In the genomic region with DNA sequence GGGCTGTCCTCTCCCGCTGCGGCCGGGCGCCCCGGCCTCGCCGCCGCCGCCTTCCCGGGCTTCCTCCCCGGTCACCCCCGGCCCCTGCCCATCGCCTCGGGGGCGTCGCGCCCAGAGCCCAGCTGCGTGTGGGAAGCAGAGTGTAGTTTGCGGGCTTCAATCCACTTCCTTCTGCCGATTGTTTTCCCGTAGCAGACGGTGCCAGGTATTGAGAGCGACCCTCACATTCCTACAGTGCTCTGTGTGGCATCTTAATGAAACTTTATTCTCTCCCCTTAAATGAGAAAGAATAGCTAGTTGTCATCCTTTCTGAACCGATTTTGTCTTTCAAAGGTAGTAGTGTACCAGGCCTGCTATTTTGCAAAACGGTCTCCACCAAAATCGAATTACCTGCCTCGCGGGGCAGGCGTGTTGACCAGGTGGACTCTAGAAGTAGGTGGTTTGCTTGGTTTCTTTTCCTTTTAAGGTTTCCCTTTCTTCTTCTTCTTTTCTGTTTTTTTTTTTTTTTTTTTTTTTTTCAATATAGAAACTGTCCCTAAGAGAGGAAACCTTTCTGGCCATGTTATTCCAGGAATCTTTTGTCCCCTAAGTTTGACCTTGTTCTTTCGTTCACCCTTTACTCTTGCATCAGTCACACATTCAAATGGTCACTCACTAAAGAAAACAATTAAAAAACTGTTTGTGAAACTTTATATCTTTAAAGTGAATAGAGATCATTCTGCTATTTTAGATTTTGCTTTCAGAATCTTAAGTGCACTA, we compare ENCODE assay signal across 8 cellular contexts. TPM values are rescaled to one million over a fixed set of nuclear protein-coding genes. Genes with fewer than 3 reads are reported as not detected.
DNase-seq lines count a peak whose midpoint lies in the region; ATAC-seq, FAIRE-seq and TF ChIP-seq lines count a peak whose summit lies in the region.

No MANE protein-coding gene starts in this region.

- peaks cover 5% of the 10 kb centered on the region; the same call in 1 of the 2 replicates for H3K36me3 ChIP-seq in BLaER1
- H3K36me3 ChIP-seq in neutrophil: no peaks in the 10 kb centered on the region

- DNase-seq in H54 (ENCODE audit: insufficient read length, low spot score) (no peak), NCI-H146 treated with DMSO at 0.1 percent for 48 hours (lab: John Stamatoyannopoulos, UW; ENCODE audit: unreplicated experiment) (no peak), MV-4-11 (lab: John Stamatoyannopoulos, UW) (no peak)

- H3K4me3 ChIP-seq in BLaER1 (peak overlapping the region; percentile 93), neutrophil (ENCODE audit: low read depth in 1 of 2, low read length in 1 of 2) (peak overlapping the region; percentile 82 to 90)

- peaks cover 23% of the 10 kb centered on the region for H3K4me1 ChIP-seq in BLaER1
- H3K4me1 ChIP-seq in neutrophil (ENCODE audit: control insufficient read depth in 1 of 2, insufficient read depth in 1 of 2, low read depth in 1 of 2, low read length in 1 of 2): peaks cover 32 to 36% of the 10 kb centered on the region in 2 experiments

- H3K9me3 ChIP-seq in BLaER1 (peaks cover 12% of the 10 kb centered on the region; the same call in 1 of the 2 replicates), neutrophil (no peaks in the 10 kb centered on the region)

- peak overlapping the region; percentile 94 for H3K4me2 ChIP-seq in BLaER1

- FAIRE-seq in H54 (lab: Jason Lieb, UNC): peak; percentile 30

- H4K20me1 ChIP-seq in BLaER1: peaks cover 34% of the 10 kb centered on the region

- peak overlapping the region; percentile 92 for H3K9ac ChIP-seq in BLaER1

- no peak for TF ChIP-seq CTCF in neutrophil (IDR thresholded peaks at IDR 0.05)

- ATAC-seq in SK-N-SH treated with all-trans-retinoic acid at 6 μM for 48 hours (peak; percentile 32), esophagus mucosa (peak; percentile 1), HG03457 (IDR thresholded peaks at IDR 0.05; ENCODE audit: unreplicated experiment) (no peak)

- TF ChIP-seq POLR2A in H54 (IDR thresholded peaks at IDR 0.05; ENCODE audit: low read depth, low read length): no peak

- no peaks in the 10 kb centered on the region for H3K27me3 ChIP-seq in BLaER1
- H3K27me3 ChIP-seq in neutrophil: no peaks in the 10 kb centered on the region

- H3K27ac ChIP-seq in BLaER1 (peak overlapping the region; percentile 92), neutrophil (peak overlapping the region; percentile 95)

TF ChIP-seq in SK-N-SH treated with all-trans-retinoic acid at 6 μM for 48 hours, 23 proteins besides CTCF, POLR2A, EP300 and RAD21:
- TF ChIP-seq, protein P1, sequence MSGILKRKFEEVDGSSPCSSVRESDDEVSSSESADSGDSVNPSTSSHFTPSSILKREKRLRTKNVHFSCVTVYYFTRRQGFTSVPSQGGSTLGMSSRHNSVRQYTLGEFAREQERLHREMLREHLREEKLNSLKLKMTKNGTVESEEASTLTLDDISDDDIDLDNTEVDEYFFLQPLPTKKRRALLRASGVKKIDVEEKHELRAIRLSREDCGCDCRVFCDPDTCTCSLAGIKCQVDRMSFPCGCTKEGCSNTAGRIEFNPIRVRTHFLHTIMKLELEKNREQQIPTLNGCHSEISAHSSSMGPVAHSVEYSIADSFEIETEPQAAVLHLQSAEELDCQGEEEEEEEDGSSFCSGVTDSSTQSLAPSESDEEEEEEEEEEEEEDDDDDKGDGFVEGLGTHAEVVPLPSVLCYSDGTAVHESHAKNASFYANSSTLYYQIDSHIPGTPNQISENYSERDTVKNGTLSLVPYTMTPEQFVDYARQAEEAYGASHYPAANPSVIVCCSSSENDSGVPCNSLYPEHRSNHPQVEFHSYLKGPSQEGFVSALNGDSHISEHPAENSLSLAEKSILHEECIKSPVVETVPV (CRISPR knock-in tag; IDR thresholded peaks at IDR 0.05): no peak
- no peak for TF ChIP-seq RARB (CRISPR knock-in tag; IDR thresholded peaks at IDR 0.05)
- no peak for TF ChIP-seq SNAI2 (CRISPR knock-in tag; IDR thresholded peaks at IDR 0.05)
- no peak for TF ChIP-seq ZFP3 (CRISPR knock-in tag; IDR thresholded peaks at IDR 0.05)
- no peak for TF ChIP-seq ZNF565 (CRISPR knock-in tag; conservative IDR thresholded peaks at IDR 0.05; ENCODE audit: low read depth)
- TF ChIP-seq, protein P2, sequence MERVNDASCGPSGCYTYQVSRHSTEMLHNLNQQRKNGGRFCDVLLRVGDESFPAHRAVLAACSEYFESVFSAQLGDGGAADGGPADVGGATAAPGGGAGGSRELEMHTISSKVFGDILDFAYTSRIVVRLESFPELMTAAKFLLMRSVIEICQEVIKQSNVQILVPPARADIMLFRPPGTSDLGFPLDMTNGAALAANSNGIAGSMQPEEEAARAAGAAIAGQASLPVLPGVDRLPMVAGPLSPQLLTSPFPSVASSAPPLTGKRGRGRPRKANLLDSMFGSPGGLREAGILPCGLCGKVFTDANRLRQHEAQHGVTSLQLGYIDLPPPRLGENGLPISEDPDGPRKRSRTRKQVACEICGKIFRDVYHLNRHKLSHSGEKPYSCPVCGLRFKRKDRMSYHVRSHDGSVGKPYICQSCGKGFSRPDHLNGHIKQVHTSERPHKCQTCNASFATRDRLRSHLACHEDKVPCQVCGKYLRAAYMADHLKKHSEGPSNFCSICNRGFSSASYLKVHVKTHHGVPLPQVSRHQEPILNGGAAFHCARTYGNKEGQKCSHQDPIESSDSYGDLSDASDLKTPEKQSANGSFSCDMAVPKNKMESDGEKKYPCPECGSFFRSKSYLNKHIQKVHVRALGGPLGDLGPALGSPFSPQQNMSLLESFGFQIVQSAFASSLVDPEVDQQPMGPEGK (CRISPR knock-in tag; IDR thresholded peaks at IDR 0.05; ENCODE audit: borderline replicate concordance): no peak
- no peak for TF ChIP-seq ESRRG (CRISPR knock-in tag; IDR thresholded peaks at IDR 0.05)
- no peak for TF ChIP-seq BACH2 (CRISPR knock-in tag; IDR thresholded peaks at IDR 0.05; ENCODE audit: borderline replicate concordance)
- TF ChIP-seq ZFP30 (CRISPR knock-in tag; IDR thresholded peaks at IDR 0.05): no peak
- TF ChIP-seq, protein P3, sequence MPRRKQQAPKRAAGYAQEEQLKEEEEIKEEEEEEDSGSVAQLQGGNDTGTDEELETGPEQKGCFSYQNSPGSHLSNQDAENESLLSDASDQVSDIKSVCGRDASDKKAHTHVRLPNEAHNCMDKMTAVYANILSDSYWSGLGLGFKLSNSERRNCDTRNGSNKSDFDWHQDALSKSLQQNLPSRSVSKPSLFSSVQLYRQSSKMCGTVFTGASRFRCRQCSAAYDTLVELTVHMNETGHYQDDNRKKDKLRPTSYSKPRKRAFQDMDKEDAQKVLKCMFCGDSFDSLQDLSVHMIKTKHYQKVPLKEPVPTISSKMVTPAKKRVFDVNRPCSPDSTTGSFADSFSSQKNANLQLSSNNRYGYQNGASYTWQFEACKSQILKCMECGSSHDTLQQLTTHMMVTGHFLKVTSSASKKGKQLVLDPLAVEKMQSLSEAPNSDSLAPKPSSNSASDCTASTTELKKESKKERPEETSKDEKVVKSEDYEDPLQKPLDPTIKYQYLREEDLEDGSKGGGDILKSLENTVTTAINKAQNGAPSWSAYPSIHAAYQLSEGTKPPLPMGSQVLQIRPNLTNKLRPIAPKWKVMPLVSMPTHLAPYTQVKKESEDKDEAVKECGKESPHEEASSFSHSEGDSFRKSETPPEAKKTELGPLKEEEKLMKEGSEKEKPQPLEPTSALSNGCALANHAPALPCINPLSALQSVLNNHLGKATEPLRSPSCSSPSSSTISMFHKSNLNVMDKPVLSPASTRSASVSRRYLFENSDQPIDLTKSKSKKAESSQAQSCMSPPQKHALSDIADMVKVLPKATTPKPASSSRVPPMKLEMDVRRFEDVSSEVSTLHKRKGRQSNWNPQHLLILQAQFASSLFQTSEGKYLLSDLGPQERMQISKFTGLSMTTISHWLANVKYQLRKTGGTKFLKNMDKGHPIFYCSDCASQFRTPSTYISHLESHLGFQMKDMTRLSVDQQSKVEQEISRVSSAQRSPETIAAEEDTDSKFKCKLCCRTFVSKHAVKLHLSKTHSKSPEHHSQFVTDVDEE (CRISPR knock-in tag; IDR thresholded peaks at IDR 0.05): no peak

RNA-seq across cellular contexts. Expression of a gene that starts 0.9 kb away (rescaled TPM):
- total RNA-seq in esophagus mucosa: 28.4 TPM
